In the genomic region with DNA sequence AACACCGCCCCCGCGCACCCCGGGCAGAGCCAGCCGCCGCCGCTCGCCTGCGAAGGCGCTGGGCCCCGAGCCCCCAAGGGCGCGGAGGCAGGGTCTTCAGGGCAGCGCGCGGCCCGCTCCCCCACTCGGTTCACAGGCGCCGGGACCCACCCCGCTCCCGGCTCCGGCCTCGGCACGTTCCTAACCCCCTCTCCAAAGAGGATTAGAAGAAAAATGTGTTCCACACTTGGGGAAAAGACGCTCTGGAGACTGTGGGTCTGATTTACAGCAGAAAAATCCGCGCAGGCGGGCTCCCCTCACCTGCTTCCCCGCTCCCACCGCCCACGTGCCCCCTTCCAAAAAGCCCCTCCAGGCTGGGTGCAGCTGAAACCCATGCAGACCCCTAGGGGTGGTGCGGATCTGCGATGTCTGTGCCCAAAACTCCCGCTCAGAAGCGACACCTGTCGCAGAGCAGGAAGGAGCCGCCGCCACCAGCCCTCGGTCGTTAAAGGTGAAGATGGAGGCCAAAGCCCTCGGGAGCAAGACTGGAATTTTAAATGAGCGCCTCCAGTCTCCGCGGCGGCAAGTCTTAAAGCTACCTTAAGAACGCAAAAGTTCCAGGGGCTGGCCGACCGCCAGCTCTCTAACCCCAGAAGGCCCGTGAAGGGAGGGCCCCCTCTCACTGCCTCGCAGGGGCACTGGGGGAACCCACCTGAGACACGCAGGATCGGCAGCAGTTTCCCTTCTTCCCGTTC, we compare ENCODE assay signal across 12 cellular contexts. TPM values are rescaled to one million over a fixed set of nuclear protein-coding genes. Genes with fewer than 3 reads are reported as not detected.
DNase-seq lines count a peak whose midpoint lies in the region; ATAC-seq and TF ChIP-seq lines count a peak whose summit lies in the region.
"Had no signal": no experiment of that assay in that cellular context is flagged by ENCODE, and none has a peak within 500 bp of the region (broad histone marks: within the 10 kb centered on the region; RNA-seq: fewer than 3 reads in every experiment).

No MANE protein-coding gene starts in this region.

- H3K4me1 Mint-ChIP-seq in activated CD4-positive, alpha-beta T cell treated with anti-CD3 and anti-CD28 coated beads for 36 hours = peaks cover 31% of the 10 kb centered on the region

- ATAC-seq in activated CD4-positive, alpha-beta T cell treated with anti-CD3 and anti-CD28 coated beads for 36 hours = no peak
- ATAC-seq in gastroesophageal sphincter = no peak
- no peak for ATAC-seq in stimulated activated naive CD8-positive, alpha-beta T cell treated with anti-CD3 and anti-CD28 coated beads, Interleukin-15, Interleukin-2, amounts not matched to agents 100 U/mL and 50 U/mL, for 24 hours
- ATAC-seq in activated CD4-positive, CD25-positive, alpha-beta regulatory T cell treated with anti-CD3 and anti-CD28 coated beads, Interleukin-2, amount 50 U/mL, for 24 hours = no peak
- ATAC-seq: Right ventricle myocardium inferior had no signal

- intact Hi-C loops in activated CD4-positive, alpha-beta T cell treated with anti-CD3 and anti-CD28 coated beads for 36 hours (cut with DNase I, micrococcal nuclease) = no loop called here

- H3K9me3 Mint-ChIP-seq in activated CD4-positive, alpha-beta T cell treated with anti-CD3 and anti-CD28 coated beads for 36 hours (ENCODE audit: low read depth) = no peaks in the 10 kb centered on the region

- H3K36me3 ChIP-seq in gastroesophageal sphincter (peaks cover 0 to 16% of the 10 kb centered on the region in 2 donors), MG63 (peaks cover 18% of the 10 kb centered on the region)
- H3K36me3 ChIP-seq: neutrophil had no signal

- peak overlapping the region in 3 of 4 donors; percentile 71 to 76 (median 75) for H3K27ac ChIP-seq in gastroesophageal sphincter
- H3K27ac ChIP-seq: neutrophil had no signal

- peaks cover 36% of the 10 kb centered on the region for H3K27me3 Mint-ChIP-seq in activated CD4-positive, alpha-beta T cell treated with anti-CD3 and anti-CD28 coated beads for 36 hours

- peaks cover 50% of the 10 kb centered on the region for H3K27me3 ChIP-seq in gastroesophageal sphincter
- 0 out of 2 replicates have a peak, but pooled peaks cover 2% of the 10 kb centered on the region for H3K27me3 ChIP-seq in MG63

- DNase-seq in activated CD4-positive, alpha-beta T cell treated with anti-CD3 and anti-CD28 coated beads for 36 hours = peak; percentile 29
- no peak for DNase-seq in activated CD4-positive, alpha-beta T cell treated with anti-CD3 and anti-CD28 coated beads, Interleukin-2, amount 50 U/mL, for 48 hours
- DNase-seq in NCI-H2171 (lab: John Stamatoyannopoulos, UW) (peak; percentile 39), NCI-H1694 treated with DMSO at 0.1 percent for 48 hours (lab: John Stamatoyannopoulos, UW) (no peak), MG63 (no peak)
- DNase-seq in stimulated activated naive CD8-positive, alpha-beta T cell treated with anti-CD3 and anti-CD28 coated beads, Interleukin-15, Interleukin-2, amounts not matched to agents 100 U/mL and 50 U/mL, for 24 hours = peak; percentile 23
- DNase-seq: AML-193, NCI-H2029 had no signal

- H3K4me3 Mint-ChIP-seq in activated CD4-positive, alpha-beta T cell treated with anti-CD3 and anti-CD28 coated beads for 36 hours = no peak overlapping the region

- POLR2A ChIA-PET in activated CD4-positive, alpha-beta T cell treated with anti-CD3 and anti-CD28 coated beads for 36 hours (lab: Charles Lee) = no interaction called here

- no peak for TF ChIP-seq CTCF in gastroesophageal sphincter (IDR thresholded peaks at IDR 0.05)

- 0% methylated on average over 3 of the region's 54 CpGs; no CpG with 5 or more reads in 1 of the 2 donors for WGBS in gastroesophageal sphincter (ENCODE audit: low coverage in 1 of 2), 2 donors

- H3K4me1 ChIP-seq in gastroesophageal sphincter = peaks cover 0 to 51% (median 18%) of the 10 kb centered on the region in 3 donors

- no peak for TF ChIP-seq EP300 in gastroesophageal sphincter (IDR thresholded peaks at IDR 0.05)

- H3K36me3 Mint-ChIP-seq in activated CD4-positive, alpha-beta T cell treated with anti-CD3 and anti-CD28 coated beads for 36 hours (ENCODE audit: low read depth) = peaks cover 9% of the 10 kb centered on the region

- CTCF ChIA-PET in activated CD4-positive, alpha-beta T cell treated with anti-CD3 and anti-CD28 coated beads for 36 hours (lab: Charles Lee) = interaction anchor here (0.7 to 0.9 kb wide), 3 partner anchors 83 to 323 kb away, joined by 3 read pairs; no protein-coding TSS in a partner anchor

- H3K27ac Mint-ChIP-seq in activated CD4-positive, alpha-beta T cell treated with anti-CD3 and anti-CD28 coated beads for 36 hours = no peak overlapping the region

- H3K9me3 ChIP-seq in gastroesophageal sphincter (no peaks in the 10 kb centered on the region), MG63 (no peaks in the 10 kb centered on the region)
- H3K9me3 ChIP-seq: neutrophil had no signal

- TF ChIP-seq POLR2A in gastroesophageal sphincter (IDR thresholded peaks at IDR 0.05) = no peak

- H3K4me3 ChIP-seq in gastroesophageal sphincter (peak overlapping the region in 1 of 2 donors; percentile 56), MG63 (no peak overlapping the region)

RNA-seq across cellular contexts. Expression of gene CHD5, which starts 0.6 kb away (rescaled TPM):
- under 1 TPM; 0.25 to 0.76 TPM for total RNA-seq in activated CD4-positive, alpha-beta T cell treated with anti-CD3 and anti-CD28 coated beads for 36 hours
- total RNA-seq in gastroesophageal sphincter = 10 to 100 TPM in 2 of 4 donors, 1 to 10 TPM in 2; 4.4 to 34.9 (median 9.2) TPM
- total RNA-seq in MG63 (2014; rRNA removed; shearing (Covaris generic); ENCODE audit: low replicate concordance) = 0.07 and 0.23 TPM in 2 replicates

RNA-seq across cellular contexts. Expression of gene RPL22, which starts 18.6 kb away (rescaled TPM):
- 100 to 1,000 TPM; 392 to 475 TPM for total RNA-seq in activated CD4-positive, alpha-beta T cell treated with anti-CD3 and anti-CD28 coated beads for 36 hours
- 100 to 1,000 TPM; 126 to 281 (median 227) TPM for total RNA-seq in gastroesophageal sphincter
- 168 and 264 TPM in 2 replicates for total RNA-seq in MG63 (2014; rRNA removed; shearing (Covaris generic); ENCODE audit: low replicate concordance)

RNA-seq across cellular contexts. Expression of gene RNF207, which starts 25.2 kb away (rescaled TPM):
- total RNA-seq in activated CD4-positive, alpha-beta T cell treated with anti-CD3 and anti-CD28 coated beads for 36 hours = 10 to 100 TPM; 13.5 to 15.2 TPM
- total RNA-seq in gastroesophageal sphincter = 10 to 100 TPM in 3 of 4 donors, 1 to 10 TPM in 1; 3.0 to 34.1 (median 18.3) TPM
- total RNA-seq in MG63 (2014; rRNA removed; shearing (Covaris generic); ENCODE audit: low replicate concordance) = 7.8 and 7.9 TPM in 2 replicates

RNA-seq across cellular contexts. Expression of gene ICMT, which starts 55.0 kb away (rescaled TPM):
- total RNA-seq in activated CD4-positive, alpha-beta T cell treated with anti-CD3 and anti-CD28 coated beads for 36 hours = 10 to 100 TPM; 31.9 to 35.4 TPM
- total RNA-seq in gastroesophageal sphincter = 10 to 100 TPM; 53.4 to 91.3 (median 85.0) TPM
- total RNA-seq in MG63 (2014; rRNA removed; shearing (Covaris generic); ENCODE audit: low replicate concordance) = 83.9 and 87.1 TPM in 2 replicates

Comparison
In these comparisons a context has a peak if more than half of its experiments do, and no peak if none do; other contexts are left out.
1. DNase-seq: peak in activated CD4-positive, alpha-beta T cell treated with anti-CD3 and anti-CD28 coated beads for 36 hours (single experiment), NCI-H2171 (single experiment) and stimulated activated naive CD8-positive, alpha-beta T cell treated with anti-CD3 and anti-CD28 coated beads, Interleukin-15, Interleukin-2, amounts not matched to agents 100 U/mL and 50 U/mL, for 24 hours (single experiment); none in activated CD4-positive, alpha-beta T cell treated with anti-CD3 and anti-CD28 coated beads, Interleukin-2, amount 50 U/mL, for 48 hours (0 of 2), NCI-H1694 treated with DMSO at 0.1 percent for 48 hours (single experiment) and MG63 (single experiment).